ENCODE assay signal across 20 cellular contexts in the genomic region with DNA sequence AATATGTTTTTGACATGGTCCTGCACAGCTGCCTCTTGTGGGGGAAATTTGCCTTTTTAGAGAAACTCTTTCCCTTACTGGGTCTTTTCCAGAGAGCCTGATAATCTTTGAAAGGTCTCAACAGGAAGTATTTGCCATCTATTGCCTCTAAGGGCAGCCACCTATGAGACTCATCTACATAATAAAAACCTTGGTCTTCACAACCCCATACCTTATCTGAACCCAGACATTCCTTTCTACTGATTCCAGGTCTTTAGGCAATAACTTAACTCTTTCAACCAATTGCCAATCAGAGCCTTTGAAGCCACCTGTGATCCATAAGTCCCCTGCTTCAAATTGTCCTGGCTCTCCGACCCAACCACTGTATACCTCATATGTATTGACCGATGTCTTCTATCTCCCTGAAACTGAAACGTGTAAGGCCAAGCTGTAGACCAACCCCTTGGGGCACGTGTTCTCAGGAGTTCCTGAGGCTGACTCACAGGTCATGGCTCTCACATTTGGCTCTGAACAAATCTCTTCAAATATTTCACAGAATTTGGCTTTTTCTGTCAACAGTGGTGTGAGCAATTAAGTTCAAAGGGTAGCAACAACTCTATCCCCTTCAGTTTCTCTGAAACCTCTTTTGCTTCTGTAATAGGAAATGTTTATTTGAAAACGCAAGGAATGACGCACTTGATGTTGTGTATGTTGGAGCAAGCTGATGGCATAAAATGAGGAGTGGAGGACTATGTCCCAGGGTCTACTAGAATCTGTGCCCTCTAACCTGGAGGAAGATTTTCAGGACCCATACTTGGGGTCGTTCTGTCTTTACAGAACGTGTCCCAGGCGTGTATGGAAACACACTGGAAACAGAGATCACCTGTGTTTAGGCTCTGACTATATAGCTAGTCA. TPM values are rescaled to one million over a fixed set of nuclear protein-coding genes. Genes with fewer than 3 reads are reported as not detected.
A peak's percentile ranks its signal among the peaks of the same experiment; 100 is the strongest.
DNase-seq lines count a peak whose midpoint lies in the region; ATAC-seq, FAIRE-seq and TF ChIP-seq lines count a peak whose summit lies in the region.
"Had no signal": no experiment of that assay in that cellular context is flagged by ENCODE, and none has a peak within 500 bp of the region (broad histone marks: within the 10 kb centered on the region; RNA-seq: fewer than 3 reads in every experiment).

No MANE protein-coding gene starts in this region.

- POLR2A ChIA-PET in HepG2 (lab: Yijun Ruan, JAX), result interaction anchor here (0.8 to 0.9 kb wide), 2 partner anchors 49 to 180 kb away, joined by 3 read pairs; partner anchors contain the start of gene EIF5

- no peak overlapping the region for H3K9ac ChIP-seq in HepG2 (ENCODE audit: insufficient read depth, low read depth, low read length)

- H3K4me2 ChIP-seq in HepG2 (ENCODE audit: low read depth, low read length), result peak overlapping the region; percentile 35; the same call in 1 of the 2 replicates

- H3K36me3 ChIP-seq in HepG2 (replicated peaks in 1 of 2; ENCODE audit: control insufficient read depth in 1 of 2, insufficient read depth in 2 of 2, low read length in 2 of 2) (no peaks in the 10 kb centered on the region), mucosa of descending colon (ENCODE audit: low read depth) (no peaks in the 10 kb centered on the region)
- H3K36me3 ChIP-seq: esophagus muscularis mucosa had no signal

- H3K4me3 ChIP-seq in cardiac fibroblast (replicated peaks in 1 of 2; ENCODE audit: low read depth in 2 of 2, low read length in 2 of 2) (no peak overlapping the region), HepG2 (replicated peaks in 1 of 3; ENCODE audit: insufficient read depth in 1 of 3, low read depth in 2 of 3, low read length in 3 of 3) (no peak overlapping the region), mucosa of descending colon (no peak overlapping the region)
- H3K4me3 ChIP-seq: coronary artery, esophagus muscularis mucosa had no signal

- no peak for TF ChIP-seq CTCF in cardiac fibroblast (IDR thresholded peaks at IDR 0.05; ENCODE audit: low read depth, low read length)
- no peak for TF ChIP-seq CTCF in HepG2 (CRISPR knock-in tag; IDR thresholded peaks at IDR 0.05)
- no peak for TF ChIP-seq CTCF in mucosa of descending colon (IDR thresholded peaks at IDR 0.05)

- H3K27ac Mint-ChIP-seq in activated naive CD8-positive, alpha-beta T cell treated with anti-CD3 and anti-CD28 coated beads, Interleukin-2, amount 50 U/mL, for 24 hours, result no peak overlapping the region
- H3K27ac Mint-ChIP-seq: activated T-cell treated with anti-CD3 and anti-CD28 coated beads, Interleukin-2, amount 50 U/mL, for 72 hours; stimulated activated naive CD8-positive, alpha-beta T cell treated with anti-CD3 and anti-CD28 coated beads, Interleukin-15, Interleukin-2, amounts not matched to agents 100 ng/mL and 50 ng/mL, for 24 hours; T-helper 2 cell treated with Interferon-gamma antibody and Interleukin-4, amounts not matched to agents 5 μg/mL and 100 μg/mL, for 36 hours had no signal

- TF ChIP-seq POLR2A in HepG2 (IDR thresholded peaks at IDR 0.05; ENCODE audit: insufficient read depth in 1 of 2, low read depth in 2 of 2, low read length in 2 of 2), result no peak

- H3K9me3 ChIP-seq in HepG2 (ENCODE audit: low read length) (no peaks in the 10 kb centered on the region), mucosa of descending colon (no peaks in the 10 kb centered on the region)
- H3K9me3 ChIP-seq: esophagus muscularis mucosa had no signal

- H3K4me1 ChIP-seq in HepG2 (ENCODE audit: insufficient read depth, low read length), result peaks cover 36% of the 10 kb centered on the region
- H3K4me1 ChIP-seq in mucosa of descending colon (ENCODE audit: low read depth), result no peaks in the 10 kb centered on the region

- H3K27me3 Mint-ChIP-seq in activated naive CD8-positive, alpha-beta T cell treated with anti-CD3 and anti-CD28 coated beads, Interleukin-2, amount 50 U/mL, for 24 hours, result peaks cover 58% of the 10 kb centered on the region

- H3K79me2 ChIP-seq in HepG2 (ENCODE audit: insufficient read depth, low read length), result no peaks in the 10 kb centered on the region

- no peak for TF ChIP-seq EP300 in HepG2 (IDR thresholded peaks at IDR 0.05; ENCODE audit: low read depth in 2 of 2, low read length in 2 of 2)
- no peak for TF ChIP-seq EP300 in HepG2 (CRISPR knock-in tag; IDR thresholded peaks at IDR 0.05; ENCODE audit: borderline replicate concordance)

- FAIRE-seq in HepG2 (lab: Jason Lieb, UNC), result peak; percentile 54

- whole genome bisulfite sequencing in HepG2 (ENCODE audit: low lambda C conversion rate), result under 1% methylated on average over 9 of the region's 9 CpGs

- H3K36me3 Mint-ChIP-seq in activated naive CD8-positive, alpha-beta T cell treated with anti-CD3 and anti-CD28 coated beads, Interleukin-2, amount 50 U/mL, for 24 hours (ENCODE audit: low read depth), result no peaks in the 10 kb centered on the region

- CTCF ChIA-PET in HepG2 (lab: Yijun Ruan, JAX; ENCODE audit: low intra/inter-chr PET ratio, low total read pairs), result no interaction called here

- H3K4me1 Mint-ChIP-seq in activated naive CD8-positive, alpha-beta T cell treated with anti-CD3 and anti-CD28 coated beads, Interleukin-2, amount 50 U/mL, for 24 hours, result peaks cover 8% of the 10 kb centered on the region

- no peak overlapping the region for H3K27ac ChIP-seq in HepG2 (ENCODE audit: extremely low read length, insufficient read depth, low read length)
- H3K27ac ChIP-seq: coronary artery, esophagus muscularis mucosa had no signal

- in situ Hi-C loops in HepG2 (cut with HindIII; ENCODE audit: extremely low pct_ligation_motif_present, low pct_unique_long_range_greater_than_20kb), result no loop called here

- H3K4me3 Mint-ChIP-seq in activated naive CD8-positive, alpha-beta T cell treated with anti-CD3 and anti-CD28 coated beads, Interleukin-2, amount 50 U/mL, for 24 hours, result no peak overlapping the region
- H3K4me3 Mint-ChIP-seq: activated T-cell treated with anti-CD3 and anti-CD28 coated beads, Interleukin-2, amount 50 U/mL, for 72 hours; stimulated activated naive CD8-positive, alpha-beta T cell treated with anti-CD3 and anti-CD28 coated beads, Interleukin-15, Interleukin-2, amounts not matched to agents 100 ng/mL and 50 ng/mL, for 24 hours; T-helper 2 cell treated with Interferon-gamma antibody and Interleukin-4, amounts not matched to agents 5 μg/mL and 100 μg/mL, for 36 hours had no signal

- ATAC-seq in HepG2, result peak; percentile 64
- ATAC-seq in mucosa of descending colon, result no peak
- no peak for ATAC-seq in activated naive CD8-positive, alpha-beta T cell treated with anti-CD3 and anti-CD28 coated beads, Interleukin-2, amount 50 U/mL, for 24 hours
- ATAC-seq: activated T-cell treated with anti-CD3 and anti-CD28 coated beads, Interleukin-2, amount 50 U/mL, for 72 hours; HCT116 had no signal

- peak; percentile 29 for DNase-seq in Daoy (ENCODE audit: low read depth)
- peak; percentile 27 for DNase-seq in LoVo (ENCODE audit: low spot score)
- peak; percentile 46 to 49 for DNase-seq in cardiac fibroblast (ENCODE audit: low read depth in 2 of 2)
- peak; percentile 32 for DNase-seq in HepG2 (ENCODE audit: low spot score)
- DNase-seq in mucosa of descending colon, result no peak
- DNase-seq in activated CD4-positive, alpha-beta T cell treated with anti-CD3 and anti-CD28 coated beads, Interleukin-2, amount 50 U/mL, for 48 hours, result no peak
- no peak for DNase-seq in activated naive CD8-positive, alpha-beta T cell treated with anti-CD3 and anti-CD28 coated beads, Interleukin-2, amount 50 U/mL, for 24 hours
- no peak for DNase-seq in activated CD4-positive, alpha-beta T cell treated with anti-CD3 and anti-CD28 coated beads for 1 hour
- DNase-seq: activated CD4-positive, alpha-beta T cell treated with anti-CD3 and anti-CD28 coated beads for 48 hours; activated T-cell treated with anti-CD3 and anti-CD28 coated beads, Interleukin-2, amount 50 U/mL, for 72 hours; Kasumi-1; midbrain; NCI-H1930; occipital lobe; Right ventricle myocardium superior had no signal

- no peak overlapping the region for H2AFZ ChIP-seq in HepG2 (ENCODE audit: low read length)

- peaks cover 1 to 9% of the 10 kb centered on the region in 2 experiments; a peak in 3 of 5 replicates for H3K27me3 ChIP-seq in HepG2 (ENCODE audit: control insufficient read depth in 1 of 2, insufficient read depth in 2 of 2, low read length in 2 of 2)

- H3K9me3 Mint-ChIP-seq in activated naive CD8-positive, alpha-beta T cell treated with anti-CD3 and anti-CD28 coated beads, Interleukin-2, amount 50 U/mL, for 24 hours, result no peaks in the 10 kb centered on the region
- H3K9me3 Mint-ChIP-seq: activated T-cell treated with anti-CD3 and anti-CD28 coated beads, Interleukin-2, amount 50 U/mL, for 72 hours; stimulated activated naive CD8-positive, alpha-beta T cell treated with anti-CD3 and anti-CD28 coated beads, Interleukin-15, Interleukin-2, amounts not matched to agents 100 ng/mL and 50 ng/mL, for 24 hours; T-helper 2 cell treated with Interferon-gamma antibody and Interleukin-4, amounts not matched to agents 5 μg/mL and 100 μg/mL, for 36 hours had no signal

- no TSS peak for BruUV-seq in HepG2 (replicated peaks; lab: Mats Ljungman, UMichigan)

- H4K20me1 ChIP-seq in HepG2 (ENCODE audit: insufficient read depth, low read length), result no peaks in the 10 kb centered on the region

- intact Hi-C loops in HepG2 (cut with micrococcal nuclease; ENCODE audit: unreplicated experiment) (no loop called here), mucosa of descending colon (cut with DNase I, micrococcal nuclease) (loop anchor here in 1 of 2 donors (10.0 kb wide), 1 partner anchor 100 kb away; no protein-coding TSS in a partner anchor)

- TF ChIP-seq RAD21 in HepG2 (CRISPR knock-in tag; IDR thresholded peaks at IDR 0.05), result no peak

RNA-seq across cellular contexts. Expression of gene EIF5, which starts 49.2 kb away (rescaled TPM):
- total RNA-seq in Daoy (2014; rRNA removed; shearing (Covaris generic)), result 161 and 306 TPM in 2 replicates
- 281 and 333 TPM in 2 replicates for total RNA-seq in HepG2 (2016; rRNA removed; fragmentation: Illumina TruSeq; extraction: Trizol)
- total RNA-seq in HepG2 (2016; cell fraction: cytosol; rRNA removed; fragmentation: Illumina TruSeq; extraction: Trizol; ENCODE audit: low read depth), result 57.6 and 59.2 TPM in 2 replicates
- 289 and 316 TPM in 2 replicates for total RNA-seq in HepG2 (2016; cell fraction: insoluble cytoplasmic fraction; rRNA removed; fragmentation: Illumina TruSeq; extraction: Trizol)
- 131 and 147 TPM in 2 replicates for total RNA-seq in HepG2 (2016; cell fraction: membrane; rRNA removed; fragmentation: Illumina TruSeq; extraction: Trizol)
- 180 TPM in 2 replicates for total RNA-seq in HepG2 (2016; cell fraction: nucleus; rRNA removed; fragmentation: Illumina TruSeq; extraction: Trizol)
- polyA plus RNA-seq in HepG2 (2011; rRNA removed), result 147 and 189 TPM in 2 replicates
- polyA plus RNA-seq in HepG2 (2011; cell fraction: cytosol; rRNA removed), result 98.3 and 109 TPM in 2 replicates
- 192 and 267 TPM in 2 replicates for polyA plus RNA-seq in HepG2 (2011; cell fraction: nucleus; rRNA removed)
- polyA plus RNA-seq in HepG2 (2012), result 226 and 227 TPM in 2 replicates
- polyA plus RNA-seq in HepG2 (2016; cell fraction: cytosol; fragmentation: Illumina TruSeq; extraction: Trizol; ENCODE audit: low read depth), result 34.1 and 47.0 TPM in 2 replicates
- 286 and 291 TPM in 2 replicates for polyA plus RNA-seq in HepG2 (2016; cell fraction: insoluble cytoplasmic fraction; fragmentation: Illumina TruSeq; extraction: Trizol; ENCODE audit: low read depth)
- polyA plus RNA-seq in HepG2 (2016; cell fraction: membrane; fragmentation: Illumina TruSeq; extraction: Trizol; ENCODE audit: low read depth), result 74.1 and 96.9 TPM in 2 replicates
- polyA plus RNA-seq in HepG2 (2016; cell fraction: nucleus; fragmentation: Illumina TruSeq; extraction: Trizol; ENCODE audit: insufficient read depth, low read depth), result 188 and 207 TPM in 2 replicates
- polyA minus RNA-seq in HepG2 (2011; rRNA and poly(A)+ RNA removed; ENCODE audit: low replicate concordance), result 81.5 and 123 TPM in 2 replicates
- 55.8 and 65.8 TPM in 2 replicates for polyA minus RNA-seq in HepG2 (2011; cell fraction: cytosol; rRNA and poly(A)+ RNA removed)
- 331 and 439 TPM in 2 replicates for polyA minus RNA-seq in HepG2 (2011; cell fraction: nucleus; rRNA and poly(A)+ RNA removed)
- 100 to 1,000 TPM; 255 to 342 (median 314) TPM for total RNA-seq in mucosa of descending colon

Comparison
In these comparisons a context has a peak if more than half of its experiments do, and no peak if none do; other contexts are left out.
1. DNase-seq: peak in Daoy (single experiment), LoVo (single experiment), cardiac fibroblast (2 of 2) and HepG2 (single experiment); none in mucosa of descending colon (0 of 3), activated CD4-positive, alpha-beta T cell treated with anti-CD3 and anti-CD28 coated beads, Interleukin-2, amount 50 U/mL, for 48 hours (0 of 2), activated naive CD8-positive, alpha-beta T cell treated with anti-CD3 and anti-CD28 coated beads, Interleukin-2, amount 50 U/mL, for 24 hours (single experiment) and activated CD4-positive, alpha-beta T cell treated with anti-CD3 and anti-CD28 coated beads for 1 hour (single experiment).